Comparison of ENCODE assay signal across 17 cellular contexts in genomic region chr21:39104911-39105310, GRCh38.
A peak's percentile ranks its signal among the peaks of the same experiment; 100 is the strongest.
DNase-seq lines count a peak whose midpoint lies in the region; ATAC-seq and TF ChIP-seq lines count a peak whose summit lies in the region.
"Had no signal": no experiment of that assay in that cellular context is flagged by ENCODE, and none has a peak within 500 bp of the region (broad histone marks: within the 10 kb centered on the region; RNA-seq: fewer than 3 reads in every experiment).

No MANE protein-coding gene starts in this region.

- intact Hi-C loops in breast epithelium (cut with DNase I; ENCODE audit: low total_unique reads) (no loop called here), MCF 10A (cut with micrococcal nuclease) (no loop called here), left colon (cut with DNase I, micrococcal nuclease) (no loop called here)

- peaks cover 0 to 6% of the 10 kb centered on the region in 2 donors for H3K4me1 ChIP-seq in breast epithelium
- no peaks in the 10 kb centered on the region for H3K4me1 ChIP-seq in duodenal mucosa (ENCODE audit: control insufficient read depth in 1 of 2, insufficient read depth in 2 of 2, low read length in 2 of 2)
- H3K4me1 ChIP-seq in osteoblast (ENCODE audit: insufficient read depth, low read length): peaks cover 20% of the 10 kb centered on the region
- peaks cover 1% of the 10 kb centered on the region for H3K4me1 ChIP-seq in urinary bladder (ENCODE audit: insufficient read depth)

- POLR2A ChIA-PET in MCF 10A (lab: Yijun Ruan, JAX): interaction anchor here (0.7 to 3.4 kb wide), 5 partner anchors 10 to 352 kb away, joined by 3 to 13 read pairs (median 3); no protein-coding TSS in a partner anchor

- H3K4me1 Mint-ChIP-seq in MCF 10A (ENCODE audit: insufficient read depth, unreplicated experiment) (peaks cover 6% of the 10 kb centered on the region), nephron progenitor cell (peaks cover 42% of the 10 kb centered on the region)
- H3K4me1 Mint-ChIP-seq: CD4-positive, CD25-positive, alpha-beta regulatory T cell had no signal

- no peak overlapping the region for H3K4me2 ChIP-seq in osteoblast (ENCODE audit: insufficient read depth, low read length)

- CTCF ChIA-PET in MCF 10A (lab: Yijun Ruan, JAX): interaction anchor here (0.7 to 2.0 kb wide), 4 partner anchors 13 to 600 kb away, joined by 3 to 7 read pairs (median 4); no protein-coding TSS in a partner anchor

- H3K36me3 ChIP-seq in breast epithelium (no peaks in the 10 kb centered on the region), duodenal mucosa (ENCODE audit: control insufficient read depth in 1 of 2, insufficient read depth in 2 of 2, low read length in 2 of 2) (no peaks in the 10 kb centered on the region), osteoblast (ENCODE audit: insufficient read depth, low read length) (no peaks in the 10 kb centered on the region), urinary bladder (ENCODE audit: insufficient read depth) (no peaks in the 10 kb centered on the region)

- no peaks in the 10 kb centered on the region for H3K27me3 ChIP-seq in breast epithelium
- no peaks in the 10 kb centered on the region for H3K27me3 ChIP-seq in duodenal mucosa (ENCODE audit: control insufficient read depth in 1 of 2, insufficient read depth in 2 of 2, low read length in 2 of 2)
- H3K27me3 ChIP-seq in osteoblast (ENCODE audit: insufficient read depth, low read length): peaks cover 8% of the 10 kb centered on the region

- H3K9me3 ChIP-seq in breast epithelium (no peaks in the 10 kb centered on the region), duodenal mucosa (ENCODE audit: control insufficient read depth in 1 of 2, low read length in 2 of 2) (no peaks in the 10 kb centered on the region), osteoblast (ENCODE audit: low read depth, low read length) (no peaks in the 10 kb centered on the region)

- no TSS peak for BruUV-seq in MCF 10A (replicated peaks; lab: Mats Ljungman, UMichigan)

- H2AFZ ChIP-seq in osteoblast (ENCODE audit: low read length): no peak overlapping the region

- H3K36me3 Mint-ChIP-seq in MCF 10A (ENCODE audit: insufficient read depth, unreplicated experiment) (no peaks in the 10 kb centered on the region), nephron progenitor cell (ENCODE audit: low read depth) (peaks cover 28% of the 10 kb centered on the region)
- H3K36me3 Mint-ChIP-seq: CD4-positive, CD25-positive, alpha-beta regulatory T cell had no signal

- H3K27ac ChIP-seq in breast epithelium: peak overlapping the region; percentile 23 to 86
- peak overlapping the region; percentile 20 for H3K27ac ChIP-seq in duodenal mucosa (ENCODE audit: low read depth, low read length)
- peak overlapping the region; percentile 60 for H3K27ac ChIP-seq in osteoblast (ENCODE audit: low read depth, low read length)
- peak overlapping the region; percentile 75 for H3K27ac ChIP-seq in urinary bladder (ENCODE audit: low read depth)

- H3K4me3 Mint-ChIP-seq in MCF 10A (ENCODE audit: unreplicated experiment): no peak overlapping the region
- H3K4me3 Mint-ChIP-seq in nephron progenitor cell: no peak overlapping the region
- H3K4me3 Mint-ChIP-seq: effector memory CD8-positive, alpha-beta T cell had no signal

- TF ChIP-seq CTCF in breast epithelium (IDR thresholded peaks at IDR 0.05): no peak
- no peak for TF ChIP-seq CTCF in MCF 10A (IDR thresholded peaks at IDR 0.05; ENCODE audit: unreplicated experiment)
- no peak for TF ChIP-seq CTCF in osteoblast (IDR thresholded peaks at IDR 0.05; ENCODE audit: extremely low read depth, low read depth, low read length)
- no peak for TF ChIP-seq CTCF in nephron progenitor cell (IDR thresholded peaks at IDR 0.05)

- H3K27me3 Mint-ChIP-seq in MCF 10A (ENCODE audit: insufficient read depth, unreplicated experiment): no peaks in the 10 kb centered on the region
- H3K27me3 Mint-ChIP-seq in nephron progenitor cell (ENCODE audit: low read depth, poor library complexity): peaks cover 6% of the 10 kb centered on the region

- no peak for ATAC-seq in left colon
- ATAC-seq: effector memory CD8-positive, alpha-beta T cell had no signal

- 74% methylated on average over 4 of the region's 4 CpGs for WGBS in urinary bladder

- H3K79me2 ChIP-seq in osteoblast (ENCODE audit: insufficient read depth, low read length): no peaks in the 10 kb centered on the region

- H3K4me3 ChIP-seq in breast epithelium (no peak overlapping the region), duodenal mucosa (ENCODE audit: low read depth in 1 of 2, low read length in 2 of 2) (no peak overlapping the region), osteoblast (ENCODE audit: insufficient read depth, low read length) (no peak overlapping the region), urinary bladder (ENCODE audit: low read depth, low read length) (no peak overlapping the region)

- no peak overlapping the region for H3K9ac ChIP-seq in duodenal mucosa (ENCODE audit: low read depth in 1 of 2, low read length in 2 of 2)

- no peak overlapping the region for H3K27ac Mint-ChIP-seq in MCF 10A (ENCODE audit: low read depth, unreplicated experiment)
- H3K27ac Mint-ChIP-seq in nephron progenitor cell: no peak overlapping the region
- H3K27ac Mint-ChIP-seq: CD4-positive, CD25-positive, alpha-beta regulatory T cell; effector memory CD8-positive, alpha-beta T cell had no signal

- no peak for TF ChIP-seq POLR2A in breast epithelium (IDR thresholded peaks at IDR 0.05)

- no peaks in the 10 kb centered on the region for H3K9me3 Mint-ChIP-seq in MCF 10A (ENCODE audit: unreplicated experiment)
- peaks cover 39% of the 10 kb centered on the region for H3K9me3 Mint-ChIP-seq in nephron progenitor cell
- H3K9me3 Mint-ChIP-seq: effector memory CD8-positive, alpha-beta T cell had no signal

- DNase-seq in breast epithelium (ENCODE audit: low spot score in 2 of 2): no peak
- DNase-seq in MCF 10A (ENCODE audit: unreplicated experiment): no peak
- no peak for DNase-seq in osteoblast (ENCODE audit: insufficient read length, low spot score, missing footprints)
- DNase-seq in nephron progenitor cell: no peak
- no peak for DNase-seq in left colon
- no peak for DNase-seq in anterior cingulate cortex (lab: John Stamatoyannopoulos, UW)
- DNase-seq: activated CD4-positive, alpha-beta T cell treated with anti-CD3 and anti-CD28 coated beads for 1 hour; caudate nucleus; CD4-positive, CD25-positive, alpha-beta regulatory T cell; effector memory CD8-positive, alpha-beta T cell; hippocampal formation; islet precursor cell; NCI-H1694; stimulated activated CD4-positive, alpha-beta T cell treated with anti-CD3 and anti-CD28 coated beads, Interleukin-2, amount 100 ng/mL, for 48 hours; T1000 had no signal

- H4K20me1 ChIP-seq in osteoblast (ENCODE audit: insufficient read depth, low read length): no peaks in the 10 kb centered on the region

Comparison
In these comparisons a context has a peak if more than half of its experiments do, and no peak if none do; other contexts are left out.
1. H3K27ac ChIP-seq: peak in every context shown above with its lines; median percentile 75 in urinary bladder; 60 in osteoblast; 54 in breast epithelium; 20 in duodenal mucosa.